In genomic region chr15:74667973-74668372, GRCh38 we compare ENCODE assay signal across 22 cellular contexts. TPM values are rescaled to one million over a fixed set of nuclear protein-coding genes. Genes with fewer than 3 reads are reported as not detected.
DNase-seq lines count a peak whose midpoint lies in the region; ATAC-seq, FAIRE-seq and TF ChIP-seq lines count a peak whose summit lies in the region.
"Had no signal": no experiment of that assay in that cellular context is flagged by ENCODE, and none has a peak within 500 bp of the region (broad histone marks: within the 10 kb centered on the region; RNA-seq: fewer than 3 reads in every experiment).

No MANE protein-coding gene starts in this region.

- H3K36me3 Mint-ChIP-seq in chondrocyte (ENCODE audit: low read depth), result peaks cover 18% of the 10 kb centered on the region

- H3K79me1 ChIP-seq in IMR-90 (ENCODE audit: low read depth in 1 of 2, low read length in 2 of 2), result peaks cover 13 to 42% of the 10 kb centered on the region in 2 experiments

- peak overlapping the region; percentile 23 for H3K27ac Mint-ChIP-seq in chondrocyte (ENCODE audit: unreplicated experiment)
- H3K27ac Mint-ChIP-seq: B cell; CD4-positive, alpha-beta T cell; CD8-positive, alpha-beta T cell had no signal

- no peak for TF ChIP-seq RAD21 in A549 (conservative IDR thresholded peaks at IDR 0.05 in 1 of 2, IDR thresholded peaks at IDR 0.05 in 1 of 2)
- no peak for TF ChIP-seq RAD21 in IMR-90 (IDR thresholded peaks at IDR 0.05; ENCODE audit: low read length)

- no peak overlapping the region for H4K8ac ChIP-seq in IMR-90 (ENCODE audit: low read depth in 2 of 2, low read length in 2 of 2)

- H2BK5ac ChIP-seq in IMR-90 (ENCODE audit: low read depth, low read length, poor library complexity, severe bottlenecking), result no peak overlapping the region

- CTCF ChIA-PET in A549 (lab: Yijun Ruan, JAX), result interaction anchor here (3.7 kb wide), 1 partner anchor 102 kb away, joined by 12 read pairs; no protein-coding TSS in a partner anchor
- CTCF ChIA-PET in IMR-90 (lab: Yijun Ruan, JAX), result no interaction called here

- H3K4me1 Mint-ChIP-seq in chondrocyte (ENCODE audit: low read depth), result peaks cover 25% of the 10 kb centered on the region
- H3K4me1 Mint-ChIP-seq: B cell had no signal

- dilution Hi-C loops in IMR-90 (cut with HindIII; ENCODE audit: low sequenced_read_pairs, unreplicated experiment), result no loop called here

- H3K9me1 ChIP-seq in IMR-90 (ENCODE audit: insufficient read depth, low read length), result peaks cover 9% of the 10 kb centered on the region

- H3K4me3 ChIP-seq in A549 (no peak overlapping the region), IMR-90 (ENCODE audit: insufficient read depth, low read depth, low read length) (no peak overlapping the region)
- H3K4me3 ChIP-seq: BLaER1 treated with 17β-estradiol and CSF1 and Interleukin-3, amounts not matched to agents 10 nM and 100 nM had no signal

- H3K4me2 ChIP-seq in A549 (no peak overlapping the region), IMR-90 (ENCODE audit: low read depth, low read length) (no peak overlapping the region)
- H3K4me2 ChIP-seq: BLaER1 treated with 17β-estradiol and CSF1 and Interleukin-3, amounts not matched to agents 10 nM and 100 nM had no signal

- H3K4me3 Mint-ChIP-seq in chondrocyte (ENCODE audit: unreplicated experiment), result no peak overlapping the region
- H3K4me3 Mint-ChIP-seq: B cell; CD4-positive, alpha-beta T cell; CD8-positive, alpha-beta T cell had no signal

- no peak overlapping the region for H3K56ac ChIP-seq in IMR-90 (ENCODE audit: extremely low read depth, insufficient read depth, low read length)

- H3K27ac ChIP-seq in A549 (no peak overlapping the region), IMR-90 (ENCODE audit: insufficient read depth, low read length) (no peak overlapping the region)
- H3K27ac ChIP-seq: BLaER1 treated with 17β-estradiol and CSF1 and Interleukin-3, amounts not matched to agents 10 nM and 100 nM; C4-2B had no signal

- DNase-seq in A549 (ENCODE audit: low read depth in 1 of 2, low spot score in 1 of 2) (no peak), IMR-90 (no peak), chondrocyte (ENCODE audit: low spot score) (no peak)
- no peak for DNase-seq in stimulated activated CD8-positive, alpha-beta memory T cell treated with anti-CD3 and anti-CD28 coated beads, Interleukin-4, amount 100 ng/mL, for 48 hours
- DNase-seq: 8988T; AML-193; Caco-2; Calu3; CD4-positive, alpha-beta T cell; CD8-positive, alpha-beta T cell; DMS79 treated with DMSO at 0.1 percent for 48 hours; GF-D8 had no signal

- no peak overlapping the region for H2BK120ac ChIP-seq in IMR-90 (ENCODE audit: low read depth, low read length)

- no peak overlapping the region for H2AK5ac ChIP-seq in IMR-90 (ENCODE audit: low read depth, low read length)

- WGBS in A549 (ENCODE audit: missing lambda C conversion rate), result 88% methylated on average over 1 of the region's 1 CpG
- no CpG with 5 or more reads among the region's 1 CpG for WGBS in IMR-90 (ENCODE audit: extremely low coverage in 2 of 2, insufficient read length in 1 of 2), 2 experiments

- no peak overlapping the region for H3K14ac ChIP-seq in IMR-90 (replicated peaks; ENCODE audit: low read depth, low read length)

- H4K20me1 ChIP-seq in IMR-90 (ENCODE audit: insufficient read depth, low read length), result peaks cover 37% of the 10 kb centered on the region

- no peaks in the 10 kb centered on the region for H3K27me3 ChIP-seq in IMR-90 (ENCODE audit: control insufficient read depth, insufficient read depth, low read length)
- H3K27me3 ChIP-seq: BLaER1 treated with 17β-estradiol and CSF1 and Interleukin-3, amounts not matched to agents 10 nM and 100 nM had no signal

- intact Hi-C loops in IMR-90 (cut with micrococcal nuclease), result no loop called here

- H3K9me3 Mint-ChIP-seq in chondrocyte (ENCODE audit: low read depth), result no peaks in the 10 kb centered on the region
- H3K9me3 Mint-ChIP-seq: CD4-positive, alpha-beta T cell; CD8-positive, alpha-beta T cell had no signal

- no peak overlapping the region for H4K91ac ChIP-seq in IMR-90 (ENCODE audit: insufficient read depth, low read depth, low read length)

- no peak for FAIRE-seq in A549 (lab: Jason Lieb, UNC)
- FAIRE-seq: A204.1, D721Med, G401.6, GM12891, GM19239 had no signal

- no peak for TF ChIP-seq EP300 in A549 (IDR thresholded peaks at IDR 0.05)

- no peak overlapping the region for H2AK9ac ChIP-seq in IMR-90 (replicated peaks; ENCODE audit: low read depth, low read length, poor library complexity)

- H3K23ac ChIP-seq in IMR-90 (ENCODE audit: low read depth, low read length), result no peak overlapping the region

- no peak overlapping the region for H3K18ac ChIP-seq in IMR-90 (ENCODE audit: low read depth, low read length)

- BruUV-seq in IMR-90 (replicated peaks; lab: Mats Ljungman, UMichigan), result no TSS peak

- POLR2A ChIA-PET in A549 (lab: Yijun Ruan, JAX), result no interaction called here
- POLR2A ChIA-PET in IMR-90 (lab: Charles Lee; ENCODE audit: unreplicated experiment), result no interaction called here

- H3K27me3 Mint-ChIP-seq in chondrocyte (ENCODE audit: low read depth), result no peaks in the 10 kb centered on the region
- H3K27me3 Mint-ChIP-seq: B cell; CD4-positive, alpha-beta T cell had no signal

- H3K36me3 ChIP-seq in IMR-90 (ENCODE audit: control insufficient read depth, insufficient read depth, low read length), result peaks cover 19% of the 10 kb centered on the region

- H2BK15ac ChIP-seq in IMR-90 (ENCODE audit: low read depth, low read length), result no peak overlapping the region

- H2AFZ ChIP-seq in IMR-90 (replicated peaks; ENCODE audit: low read length, poor library complexity), result no peak overlapping the region

- H4K5ac ChIP-seq in IMR-90 (ENCODE audit: low read depth, low read length), result no peak overlapping the region

- ATAC-seq in A549 (no peak), IMR-90 (ENCODE audit: low read depth) (no peak), HG03025 (IDR thresholded peaks at IDR 0.05; ENCODE audit: low FRiP score, unreplicated experiment) (no peak)
- ATAC-seq: CD8-positive, alpha-beta T cell had no signal

- no peak for TF ChIP-seq CTCF in A549 (IDR thresholded peaks at IDR 0.05)
- no peak for TF ChIP-seq CTCF in IMR-90 (conservative IDR thresholded peaks at IDR 0.05; ENCODE audit: low read depth, low read length)
- no peak for TF ChIP-seq CTCF in chondrocyte (IDR thresholded peaks at IDR 0.05)

- no peak for TF ChIP-seq POLR2A in A549 (IDR thresholded peaks at IDR 0.05; ENCODE audit: low read length)
- TF ChIP-seq POLR2A in IMR-90 (IDR thresholded peaks at IDR 0.05; ENCODE audit: low read depth, low read length), result no peak

- in situ Hi-C loops in IMR-90 (cut with MboI; ENCODE audit: low sequenced_read_pairs), result no loop called here

- peaks cover 17% of the 10 kb centered on the region; the same call in 2 of the 3 replicates for H3K4me1 ChIP-seq in A549
- peaks cover 6% of the 10 kb centered on the region for H3K4me1 ChIP-seq in IMR-90 (ENCODE audit: control insufficient read depth, insufficient read depth, low read length)

- no peak overlapping the region for H2BK20ac ChIP-seq in IMR-90 (ENCODE audit: low read depth, low read length)

- no peak overlapping the region for H3K9ac ChIP-seq in IMR-90 (ENCODE audit: low read depth, low read length)
- H3K9ac ChIP-seq: BLaER1 treated with 17β-estradiol and CSF1 and Interleukin-3, amounts not matched to agents 10 nM and 100 nM had no signal

- no peaks in the 10 kb centered on the region for H3K9me3 ChIP-seq in A549
- H3K9me3 ChIP-seq in IMR-90 (ENCODE audit: control insufficient read depth, insufficient read depth, low read length), result no peaks in the 10 kb centered on the region
- H3K9me3 ChIP-seq: BLaER1 treated with 17β-estradiol and CSF1 and Interleukin-3, amounts not matched to agents 10 nM and 100 nM; Caco-2 had no signal

- H3K4ac ChIP-seq in IMR-90 (ENCODE audit: low read depth, low read length), result no peak overlapping the region

TF ChIP-seq in A549, 52 proteins besides CTCF, POLR2A, EP300 and RAD21:
- TF ChIP-seq MAFK (IDR thresholded peaks at IDR 0.05; ENCODE audit: partially characterized antibody) (peak; percentile 69), HOXA7 (CRISPR knock-in tag; IDR thresholded peaks at IDR 0.05) (no peak)
TF ChIP-seq in A549: peak in this region for 1.

RNA-seq across cellular contexts. Expression of gene EDC3, which starts 27.9 kb away (rescaled TPM):
- polyA plus RNA-seq in A549 (2011; rRNA removed) (23.2 and 31.2 TPM in 2 replicates), A549 (2017; fragmentation: RNase III; extraction: RNeasy Plus Mini Kit Qiagen cat#74134 plus additional on column Dnase treatment) (17.7 to 24.1 TPM (median 23.4 TPM) in 3 replicates), IMR-90 (2012; rRNA removed) (36.7 and 38.0 TPM in 2 replicates)
- polyA plus RNA-seq in A549 (2012; cell fraction: cytosol; rRNA removed), result 18.4 and 21.3 TPM in 2 replicates
- 31.0 and 34.5 TPM in 2 replicates for polyA plus RNA-seq in A549 (2012; cell fraction: nucleus; rRNA removed)
- polyA minus RNA-seq in A549 (2011; rRNA and poly(A)+ RNA removed), result 48.8 and 53.9 TPM in 2 replicates
- total RNA-seq in IMR-90 (2012; rRNA removed) (16.7 and 16.8 TPM in 2 replicates), chondrocyte (32.8 to 46.0 TPM (median 41.0 TPM) in 3 replicates)
- 16.6 and 19.1 TPM in 2 replicates for polyA plus RNA-seq in IMR-90 (2012; cell fraction: cytosol; rRNA removed)
- polyA plus RNA-seq in IMR-90 (2012; cell fraction: nucleus; rRNA removed; ENCODE audit: low replicate concordance), result 58.0 and 58.3 TPM in 2 replicates

RNA-seq across cellular contexts. Expression of gene CLK3, which starts 52.3 kb away (rescaled TPM):
- 35.7 and 42.5 TPM in 2 replicates for polyA plus RNA-seq in A549 (2011; rRNA removed)
- polyA plus RNA-seq in A549 (2012; cell fraction: cytosol; rRNA removed), result 47.3 and 47.8 TPM in 2 replicates
- polyA plus RNA-seq in A549 (2012; cell fraction: nucleus; rRNA removed), result 97.8 and 126 TPM in 2 replicates
- polyA plus RNA-seq in A549 (2017; fragmentation: RNase III; extraction: RNeasy Plus Mini Kit Qiagen cat#74134 plus additional on column Dnase treatment), result 39.1 to 48.2 TPM (median 47.0 TPM) in 3 replicates
- polyA minus RNA-seq in A549 (2011; rRNA and poly(A)+ RNA removed), result 91.4 and 122 TPM in 2 replicates
- total RNA-seq in IMR-90 (2012; rRNA removed), result 114 and 117 TPM in 2 replicates
- polyA plus RNA-seq in IMR-90 (2012; rRNA removed), result 77.0 and 84.7 TPM in 2 replicates
- polyA plus RNA-seq in IMR-90 (2012; cell fraction: cytosol; rRNA removed), result 109 and 121 TPM in 2 replicates
- polyA plus RNA-seq in IMR-90 (2012; cell fraction: nucleus; rRNA removed; ENCODE audit: low replicate concordance), result 295 and 379 TPM in 2 replicates
- 43.0 to 48.6 TPM (median 44.5 TPM) in 3 replicates for total RNA-seq in chondrocyte

RNA-seq across cellular contexts. Expression of gene CYP1A1, which starts 57.4 kb away (rescaled TPM):
- polyA plus RNA-seq in A549 (2011; rRNA removed) (0.22 and 0.25 TPM in 2 replicates), A549 (2017; fragmentation: RNase III; extraction: RNeasy Plus Mini Kit Qiagen cat#74134 plus additional on column Dnase treatment) (0.46 to 0.62 TPM (median 0.50 TPM) in 3 replicates), IMR-90 (2012; rRNA removed) (0.03 and 0.04 TPM in 2 replicates)
- 0.78 and 0.89 TPM in 2 replicates for polyA plus RNA-seq in A549 (2012; cell fraction: cytosol; rRNA removed)
- 1.1 and 1.3 TPM in 2 replicates for polyA plus RNA-seq in A549 (2012; cell fraction: nucleus; rRNA removed)
- polyA minus RNA-seq in A549 (2011; rRNA and poly(A)+ RNA removed), result 0.17 and 0.29 TPM in 2 replicates
- total RNA-seq in IMR-90 (2012; rRNA removed) (under 0.01 TPM in 2 replicates), chondrocyte (0.22 to 0.67 TPM (median 0.27 TPM) in 3 replicates)
- 0.02 TPM in 1 of 2 replicates, not detected in the other for polyA plus RNA-seq in IMR-90 (2012; cell fraction: cytosol; rRNA removed)
- polyA plus RNA-seq in IMR-90 (2012; cell fraction: nucleus; rRNA removed; ENCODE audit: low replicate concordance), result 0.05 and 0.06 TPM in 2 replicates
- total RNA-seq: B cell; CD4-positive, alpha-beta T cell; CD8-positive, alpha-beta T cell had no signal
- polyA plus RNA-seq: BJ had no signal
